In the genomic region with DNA sequence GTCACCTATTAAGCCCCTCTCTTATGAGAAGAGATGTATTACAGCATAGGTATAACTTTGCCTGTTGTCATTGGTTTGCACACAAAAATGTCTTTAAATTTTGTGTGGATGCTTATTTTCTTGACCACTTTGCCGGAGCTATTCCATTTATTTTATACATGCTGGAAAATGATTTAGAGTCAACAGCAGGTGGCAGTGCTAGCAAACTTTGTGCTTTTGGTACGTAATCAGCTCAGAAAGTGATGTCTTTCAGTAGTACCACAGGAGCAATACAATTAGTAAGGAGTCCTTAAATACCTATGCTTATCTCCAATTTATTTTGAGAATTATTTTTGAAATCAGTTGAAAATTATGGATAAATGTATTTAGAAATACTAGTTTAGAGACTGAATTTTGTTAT, we compare ENCODE assay signal across 8 cellular contexts. TPM values are rescaled to one million over a fixed set of nuclear protein-coding genes. Genes with fewer than 3 reads are reported as not detected.
DNase-seq lines count a peak whose midpoint lies in the region; ATAC-seq, FAIRE-seq and TF ChIP-seq lines count a peak whose summit lies in the region.

No MANE protein-coding gene starts in this region.

- H3K4me3 ChIP-seq in A549, result no peak overlapping the region
- H3K4me3 ChIP-seq in MG63, result no peak overlapping the region
- no peak overlapping the region for H3K4me3 ChIP-seq in foreskin fibroblast (ENCODE audit: low read depth in 1 of 2, low read length in 2 of 2)
- no peak overlapping the region for H3K4me3 ChIP-seq in CD4-positive, alpha-beta memory T cell (ENCODE audit: low read length in 2 of 2)

- POLR2A ChIA-PET in A549 (lab: Yijun Ruan, JAX), result no interaction called here
- POLR2A ChIA-PET in CD4-positive, alpha-beta memory T cell (lab: Charles Lee; ENCODE audit: partially characterized antibody), result no interaction called here

- intact Hi-C loops in CD4-positive, alpha-beta memory T cell (cut with micrococcal nuclease), result no loop called here

- CTCF ChIA-PET in A549 (lab: Yijun Ruan, JAX), result interaction anchor here (0.6 to 1.9 kb wide), 4 partner anchors 13 to 260 kb away, joined by 3 to 4 read pairs (median 3); no protein-coding TSS in a partner anchor
- CTCF ChIA-PET in CD4-positive, alpha-beta memory T cell (lab: Charles Lee; ENCODE audit: partially characterized antibody), result no interaction called here

- H3K9me3 Mint-ChIP-seq in stimulated activated memory B cell treated with anti-CD40 and anti-IgM and Interleukin-4, amounts not matched to agents 10 μg/mL and 1 μg/mL and 100 μg/mL, for 72 hours, result no peaks in the 10 kb centered on the region
- H3K9me3 Mint-ChIP-seq in CD4-positive, alpha-beta memory T cell, result peaks cover 0 to 1% (median 0%) of the 10 kb centered on the region in 8 donors

- H3K4me1 ChIP-seq in A549, result no peaks in the 10 kb centered on the region
- no peaks in the 10 kb centered on the region for H3K4me1 ChIP-seq in CD4-positive, alpha-beta memory T cell (ENCODE audit: insufficient read depth, low read length)

- TF ChIP-seq CTCF in A549 (IDR thresholded peaks at IDR 0.05) (peak; percentile 67), GM12872 (IDR thresholded peaks at IDR 0.05; ENCODE audit: insufficient read depth, low read depth, low read length) (peak; percentile 30; the same call in 1 of the 3 replicates), foreskin fibroblast (IDR thresholded peaks at IDR 0.05; ENCODE audit: low read depth, low read length) (peak; percentile 48)

- TF ChIP-seq EP300 in A549 (IDR thresholded peaks at IDR 0.05), result no peak

- no peak overlapping the region for H3K4me2 ChIP-seq in A549

- no peaks in the 10 kb centered on the region for H3K36me3 Mint-ChIP-seq in stimulated activated memory B cell treated with anti-CD40 and anti-IgM and Interleukin-4, amounts not matched to agents 10 μg/mL and 1 μg/mL and 100 μg/mL, for 72 hours
- H3K36me3 Mint-ChIP-seq in CD4-positive, alpha-beta memory T cell, result no peaks in the 10 kb centered on the region

- peak; percentile 64 to 77; a peak in 4 of 6 replicates for ATAC-seq in A549
- ATAC-seq in stimulated activated memory B cell treated with anti-CD40 and anti-IgM and Interleukin-4, amounts not matched to agents 10 μg/mL and 1 μg/mL and 100 μg/mL, for 72 hours, result no peak

- peaks cover 9% of the 10 kb centered on the region for H3K27me3 ChIP-seq in MG63
- H3K27me3 ChIP-seq in CD4-positive, alpha-beta memory T cell (ENCODE audit: insufficient read depth, low read length), result no peaks in the 10 kb centered on the region

- no peak overlapping the region for H3K27ac ChIP-seq in A549
- H3K27ac ChIP-seq in CD4-positive, alpha-beta memory T cell (ENCODE audit: low read depth, low read length), result no peak overlapping the region

- no peaks in the 10 kb centered on the region for H3K4me1 Mint-ChIP-seq in stimulated activated memory B cell treated with anti-CD40 and anti-IgM and Interleukin-4, amounts not matched to agents 10 μg/mL and 1 μg/mL and 100 μg/mL, for 72 hours
- no peaks in the 10 kb centered on the region for H3K4me1 Mint-ChIP-seq in CD4-positive, alpha-beta memory T cell

- no peak for FAIRE-seq in A549 (lab: Jason Lieb, UNC)

- H3K27ac Mint-ChIP-seq in stimulated activated memory B cell treated with anti-CD40 and anti-IgM and Interleukin-4, amounts not matched to agents 10 μg/mL and 1 μg/mL and 100 μg/mL, for 72 hours, result no peak overlapping the region
- no peak overlapping the region for H3K27ac Mint-ChIP-seq in CD4-positive, alpha-beta memory T cell

- H3K9me3 ChIP-seq in A549 (no peaks in the 10 kb centered on the region), MG63 (no peaks in the 10 kb centered on the region)
- no peaks in the 10 kb centered on the region for H3K9me3 ChIP-seq in CD4-positive, alpha-beta memory T cell (ENCODE audit: control insufficient read depth in 1 of 2, low read length in 2 of 2)

- TF ChIP-seq RAD21 in A549 (conservative IDR thresholded peaks at IDR 0.05 in 1 of 2, IDR thresholded peaks at IDR 0.05 in 1 of 2), result peak; percentile 64 to 65

- H3K4me3 Mint-ChIP-seq in stimulated activated memory B cell treated with anti-CD40 and anti-IgM and Interleukin-4, amounts not matched to agents 10 μg/mL and 1 μg/mL and 100 μg/mL, for 72 hours, result no peak overlapping the region
- H3K4me3 Mint-ChIP-seq in CD4-positive, alpha-beta memory T cell, result no peak overlapping the region

- no peaks in the 10 kb centered on the region for H3K27me3 Mint-ChIP-seq in stimulated activated memory B cell treated with anti-CD40 and anti-IgM and Interleukin-4, amounts not matched to agents 10 μg/mL and 1 μg/mL and 100 μg/mL, for 72 hours
- H3K27me3 Mint-ChIP-seq in CD4-positive, alpha-beta memory T cell, result peaks cover 0 to 4% of the 10 kb centered on the region in 2 donors

- 13% methylated on average over 2 of the region's 2 CpGs for WGBS in A549 (ENCODE audit: missing lambda C conversion rate)

- peak in 1 of 2 experiments; percentile 59 for DNase-seq in A549 (ENCODE audit: low read depth in 1 of 2, low spot score in 1 of 2)
- DNase-seq in MG63, result peak; percentile 22
- peak; percentile 55 to 79 for DNase-seq in SHP77 (lab: John Stamatoyannopoulos, UW)
- peak in 1 of 2 donors; percentile 38 for DNase-seq in foreskin fibroblast
- peak; percentile 85 for DNase-seq in superior temporal gyrus (ENCODE audit: extremely low spot score)
- no peak for DNase-seq in CD4-positive, alpha-beta memory T cell

- H3K36me3 ChIP-seq in MG63, result no peaks in the 10 kb centered on the region
- H3K36me3 ChIP-seq in CD4-positive, alpha-beta memory T cell (ENCODE audit: insufficient read depth, low read length), result no peaks in the 10 kb centered on the region

- TF ChIP-seq POLR2A in A549 (IDR thresholded peaks at IDR 0.05; ENCODE audit: low read length), result no peak

TF ChIP-seq in A549, 52 proteins besides CTCF, POLR2A, EP300 and RAD21:
- peak; percentile 65 for TF ChIP-seq SMC3 (IDR thresholded peaks at IDR 0.05)
- TF ChIP-seq FOXS1 (CRISPR knock-in tag; IDR thresholded peaks at IDR 0.05), result no peak

RNA-seq across cellular contexts. Expression of a gene that starts 19.8 kb away (rescaled TPM):
- polyA plus RNA-seq in A549 (2011; rRNA removed) (5.1 and 6.2 TPM in 2 replicates), A549 (2017; fragmentation: RNase III; extraction: RNeasy Plus Mini Kit Qiagen cat#74134 plus additional on column Dnase treatment) (2.5 to 3.1 TPM (median 3.1 TPM) in 3 replicates)
- polyA plus RNA-seq in A549 (2012; cell fraction: cytosol; rRNA removed), result 0.49 and 0.62 TPM in 2 replicates
- polyA plus RNA-seq in A549 (2012; cell fraction: nucleus; rRNA removed), result 0.64 and 0.93 TPM in 2 replicates
- polyA minus RNA-seq in A549 (2011; rRNA and poly(A)+ RNA removed), result 0.92 and 1.1 TPM in 2 replicates
- total RNA-seq in MG63 (2014; rRNA removed; shearing (Covaris generic); ENCODE audit: low replicate concordance), result 10.8 and 19.1 TPM in 2 replicates
- 1 to 10 TPM; 2.5 to 2.8 TPM for total RNA-seq in CD4-positive, alpha-beta memory T cell
- under 1 TPM; 0.61 to 0.69 TPM for polyA plus RNA-seq in CD4-positive, alpha-beta memory T cell

Comparison
In these comparisons a context has a peak if more than half of its experiments do, and no peak if none do; other contexts are left out.
1. DNase-seq: peak in MG63 (single experiment), SHP77 (2 of 2) and superior temporal gyrus (single experiment); none in CD4-positive, alpha-beta memory T cell (0 of 5).
2. Peak in every context shown above with its lines, with median percentiles within 50 percentile points of each other: CTCF ChIP-seq.